Comparison of ENCODE assay signal across 19 cellular contexts in genomic region chr3:67558429-67558828, GRCh38.
A peak's percentile ranks its signal among the peaks of the same experiment; 100 is the strongest.
DNase-seq lines count a peak whose midpoint lies in the region; ATAC-seq and TF ChIP-seq lines count a peak whose summit lies in the region.
"Had no signal": no experiment of that assay in that cellular context is flagged by ENCODE, and none has a peak within 500 bp of the region (broad histone marks: within the 10 kb centered on the region; RNA-seq: fewer than 3 reads in every experiment).

No MANE protein-coding gene starts in this region.

- H2AK9ac ChIP-seq in IMR-90 (replicated peaks; ENCODE audit: low read depth, low read length, poor library complexity) = no peak overlapping the region

- TF ChIP-seq RAD21 in IMR-90 (IDR thresholded peaks at IDR 0.05; ENCODE audit: low read length) = no peak

- POLR2A ChIA-PET in IMR-90 (lab: Charles Lee; ENCODE audit: unreplicated experiment) = no interaction called here

- H2AFZ ChIP-seq in IMR-90 (replicated peaks; ENCODE audit: low read length, poor library complexity) = no peak overlapping the region
- H2AFZ ChIP-seq: neural progenitor cell had no signal

- H3K9me1 ChIP-seq in IMR-90 (ENCODE audit: insufficient read depth, low read length) = peaks cover 2% of the 10 kb centered on the region; the same call in 1 of the 2 replicates

- H2BK5ac ChIP-seq in IMR-90 (ENCODE audit: low read depth, low read length, poor library complexity, severe bottlenecking) = no peak overlapping the region

- BruUV-seq in IMR-90 (replicated peaks; lab: Mats Ljungman, UMichigan) = no TSS peak

- H3K4me2 ChIP-seq in IMR-90 (ENCODE audit: low read depth, low read length) = no peak overlapping the region
- H3K4me2 ChIP-seq: BLaER1, neural progenitor cell had no signal

- no peak for TF ChIP-seq POLR2A in IMR-90 (IDR thresholded peaks at IDR 0.05; ENCODE audit: low read depth, low read length)

- no peak overlapping the region for H3K18ac ChIP-seq in IMR-90 (ENCODE audit: low read depth, low read length)

- H4K8ac ChIP-seq in IMR-90 (ENCODE audit: low read depth in 2 of 2, low read length in 2 of 2) = no peak overlapping the region

- H3K79me1 ChIP-seq in IMR-90 (ENCODE audit: low read depth in 1 of 2, low read length in 2 of 2) = peaks cover 17 to 18% of the 10 kb centered on the region in 2 experiments; a peak in 2 of 4 replicates

- dilution Hi-C loops in IMR-90 (cut with HindIII; ENCODE audit: low sequenced_read_pairs, unreplicated experiment) = no loop called here

- 60% methylated on average over 1 of the region's 4 CpGs; no CpG with 5 or more reads in 1 of the 2 experiments for WGBS in IMR-90 (ENCODE audit: extremely low coverage in 2 of 2, insufficient read length in 1 of 2), 2 experiments

- H3K56ac ChIP-seq in IMR-90 (ENCODE audit: extremely low read depth, insufficient read depth, low read length) = no peak overlapping the region

- no peak overlapping the region for H3K14ac ChIP-seq in IMR-90 (replicated peaks; ENCODE audit: low read depth, low read length)

- no peak overlapping the region for H3K4ac ChIP-seq in IMR-90 (ENCODE audit: low read depth, low read length)

- peaks cover 2% of the 10 kb centered on the region; the same call in 1 of the 2 replicates for H3K4me1 ChIP-seq in IMR-90 (ENCODE audit: control insufficient read depth, insufficient read depth, low read length)
- H3K4me1 ChIP-seq: BLaER1, foreskin keratinocyte, neural progenitor cell had no signal

- ATAC-seq in IMR-90 (ENCODE audit: low read depth) (peak; percentile 32; the same call in 1 of the 2 replicates), HG03139 (IDR thresholded peaks at IDR 0.05; ENCODE audit: unreplicated experiment) (no peak)
- ATAC-seq: effector memory CD8-positive, alpha-beta T cell; foreskin keratinocyte had no signal

- CTCF ChIA-PET in IMR-90 (lab: Yijun Ruan, JAX) = no interaction called here

- no peak overlapping the region for H4K91ac ChIP-seq in IMR-90 (ENCODE audit: insufficient read depth, low read depth, low read length)

- no peaks in the 10 kb centered on the region for H3K27me3 ChIP-seq in IMR-90 (ENCODE audit: control insufficient read depth, insufficient read depth, low read length)
- H3K27me3 ChIP-seq: BLaER1, foreskin keratinocyte, neural progenitor cell had no signal

- TF ChIP-seq CTCF in AG09319 (IDR thresholded peaks at IDR 0.05; ENCODE audit: low read depth, low read length) = no peak
- TF ChIP-seq CTCF in IMR-90 (conservative IDR thresholded peaks at IDR 0.05; ENCODE audit: low read depth, low read length) = no peak
- no peak for TF ChIP-seq CTCF in fibroblast of pulmonary artery (IDR thresholded peaks at IDR 0.05; ENCODE audit: low read length, missing control alignments)

- no peaks in the 10 kb centered on the region for H4K20me1 ChIP-seq in IMR-90 (ENCODE audit: insufficient read depth, low read length)
- H4K20me1 ChIP-seq: BLaER1 had no signal

- no peak overlapping the region for H2BK15ac ChIP-seq in IMR-90 (ENCODE audit: low read depth, low read length)

- no peak overlapping the region for H3K27ac ChIP-seq in IMR-90 (ENCODE audit: insufficient read depth, low read length)
- H3K27ac ChIP-seq: BLaER1, foreskin keratinocyte, neural progenitor cell, thoracic aorta had no signal

- peak; percentile 52 for DNase-seq in AG09319 (ENCODE audit: extremely low read depth, low read depth)
- DNase-seq in IMR-90 = peak; percentile 37
- peak; percentile 78 for DNase-seq in fibroblast of pulmonary artery (ENCODE audit: low read depth)
- peak; percentile 19 for DNase-seq in renal cortical epithelial cell (ENCODE audit: low read depth)
- DNase-seq in activated T-cell treated with anti-CD3 and anti-CD28 coated beads, Interleukin-2, amount 50 U/mL, for 1 hour = no peak
- no peak for DNase-seq in HK-2 (ENCODE audit: unreplicated experiment)
- DNase-seq: activated naive CD4-positive, alpha-beta T cell; effector memory CD8-positive, alpha-beta T cell; foreskin keratinocyte; GOT3; midbrain; NCI-H2107; OCI-M1; SHP77 treated with DMSO at 0.1 percent for 48 hours; T-helper 1 cell had no signal

- H3K23ac ChIP-seq in IMR-90 (ENCODE audit: low read depth, low read length) = no peak overlapping the region

- H2BK120ac ChIP-seq in IMR-90 (ENCODE audit: low read depth, low read length) = no peak overlapping the region

- H2AK5ac ChIP-seq in IMR-90 (ENCODE audit: low read depth, low read length) = no peak overlapping the region

- intact Hi-C loops in IMR-90 (cut with micrococcal nuclease) = no loop called here

- peaks cover 3% of the 10 kb centered on the region; the same call in 1 of the 2 replicates for H3K36me3 ChIP-seq in IMR-90 (ENCODE audit: control insufficient read depth, insufficient read depth, low read length)
- H3K36me3 ChIP-seq: BLaER1, neural progenitor cell, thoracic aorta had no signal

- no peak overlapping the region for H3K9ac ChIP-seq in IMR-90 (ENCODE audit: low read depth, low read length)
- H3K9ac ChIP-seq: BLaER1, neural progenitor cell had no signal

- H2BK20ac ChIP-seq in IMR-90 (ENCODE audit: low read depth, low read length) = no peak overlapping the region

- in situ Hi-C loops in IMR-90 (cut with MboI; ENCODE audit: low sequenced_read_pairs) = no loop called here

- H3K9me3 ChIP-seq in IMR-90 (ENCODE audit: control insufficient read depth, insufficient read depth, low read length) = no peaks in the 10 kb centered on the region
- H3K9me3 ChIP-seq: BLaER1, thoracic aorta had no signal

- H3K4me3 ChIP-seq in IMR-90 (ENCODE audit: insufficient read depth, low read depth, low read length) (no peak overlapping the region), fibroblast of pulmonary artery (replicated peaks; ENCODE audit: low read depth, low read length) (no peak overlapping the region)
- H3K4me3 ChIP-seq: BLaER1, neural progenitor cell, thoracic aorta had no signal

- H4K5ac ChIP-seq in IMR-90 (ENCODE audit: low read depth, low read length) = no peak overlapping the region

TF ChIP-seq in IMR-90, 13 proteins besides CTCF, POLR2A, EP300 and RAD21:
- no peak for TF ChIP-seq BHLHE40 (IDR thresholded peaks at IDR 0.05; ENCODE audit: low read depth, low read length)
- TF ChIP-seq FOS (IDR thresholded peaks at IDR 0.05; ENCODE audit: low read depth, low read length) = no peak
- TF ChIP-seq RCOR1 (IDR thresholded peaks at IDR 0.05; ENCODE audit: insufficient replicate concordance, low read length) = no peak
- no peak for TF ChIP-seq MAFK (IDR thresholded peaks at IDR 0.05; ENCODE audit: low read depth, low read length)
- TF ChIP-seq CEBPB (IDR thresholded peaks at IDR 0.05; ENCODE audit: low read depth, low read length) = no peak
- no peak for TF ChIP-seq RFX5 (IDR thresholded peaks at IDR 0.05; ENCODE audit: low read depth, low read length)
- TF ChIP-seq, protein P1, sequence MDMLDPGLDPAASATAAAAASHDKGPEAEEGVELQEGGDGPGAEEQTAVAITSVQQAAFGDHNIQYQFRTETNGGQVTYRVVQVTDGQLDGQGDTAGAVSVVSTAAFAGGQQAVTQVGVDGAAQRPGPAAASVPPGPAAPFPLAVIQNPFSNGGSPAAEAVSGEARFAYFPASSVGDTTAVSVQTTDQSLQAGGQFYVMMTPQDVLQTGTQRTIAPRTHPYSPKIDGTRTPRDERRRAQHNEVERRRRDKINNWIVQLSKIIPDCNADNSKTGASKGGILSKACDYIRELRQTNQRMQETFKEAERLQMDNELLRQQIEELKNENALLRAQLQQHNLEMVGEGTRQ (IDR thresholded peaks at IDR 0.05; ENCODE audit: low read depth, low read length) = no peak
- TF ChIP-seq MXI1 (IDR thresholded peaks at IDR 0.05; ENCODE audit: borderline replicate concordance, low read depth, low read length) = no peak

Comparison
In these comparisons a context has a peak if more than half of its experiments do, and no peak if none do; other contexts are left out.
1. DNase-seq: peak in AG09319 (single experiment), IMR-90 (single experiment), fibroblast of pulmonary artery (single experiment) and renal cortical epithelial cell (single experiment); none in activated T-cell treated with anti-CD3 and anti-CD28 coated beads, Interleukin-2, amount 50 U/mL, for 1 hour (single experiment) and HK-2 (single experiment).